Comparison of ENCODE assay signal across 14 cellular contexts in genomic region chr4:74919783-74920182, GRCh38. TPM values are rescaled to one million over a fixed set of nuclear protein-coding genes. Genes with fewer than 3 reads are reported as not detected.
DNase-seq lines count a peak whose midpoint lies in the region; ATAC-seq and TF ChIP-seq lines count a peak whose summit lies in the region.
"Had no signal": no experiment of that assay in that cellular context is flagged by ENCODE, and none has a peak within 500 bp of the region (broad histone marks: within the 10 kb centered on the region; RNA-seq: fewer than 3 reads in every experiment).

No MANE protein-coding gene starts in this region.

- no peak for TF ChIP-seq CTCF in BE2C (IDR thresholded peaks at IDR 0.05; ENCODE audit: low read depth, low read length)

- H3K4me3 ChIP-seq in endocrine pancreas (ENCODE audit: control insufficient read depth, insufficient read depth, low read length): peak overlapping the region; percentile 14
- H3K4me3 ChIP-seq in BE2C (ENCODE audit: low read depth, low read length): no peak overlapping the region
- H3K4me3 ChIP-seq: BLaER1 treated with 17β-estradiol and CSF1 and Interleukin-3, amounts not matched to agents 10 nM and 100 nM had no signal

- H3K9ac ChIP-seq in endocrine pancreas (ENCODE audit: control insufficient read depth, insufficient read depth, low read length): no peak overlapping the region
- H3K9ac ChIP-seq: BLaER1 treated with 17β-estradiol and CSF1 and Interleukin-3, amounts not matched to agents 10 nM and 100 nM had no signal

- H3K4me1 ChIP-seq in endocrine pancreas (ENCODE audit: control insufficient read depth, insufficient read depth, low read length) (peaks cover 8% of the 10 kb centered on the region), BE2C (no peaks in the 10 kb centered on the region)

- H3K36me3 ChIP-seq in endocrine pancreas (ENCODE audit: control insufficient read depth, insufficient read depth, low read length) (no peaks in the 10 kb centered on the region), BE2C (no peaks in the 10 kb centered on the region)
- H3K36me3 ChIP-seq: BLaER1 treated with 17β-estradiol and CSF1 and Interleukin-3, amounts not matched to agents 10 nM and 100 nM; WERI-Rb-1 had no signal

- peak; percentile 64 for ATAC-seq in GM18870 (IDR thresholded peaks at IDR 0.05; ENCODE audit: unreplicated experiment)
- peak; percentile 65 for ATAC-seq in GM21619 (IDR thresholded peaks at IDR 0.05; ENCODE audit: unreplicated experiment)
- peak; percentile 68 for ATAC-seq in HG03108 (IDR thresholded peaks at IDR 0.05; ENCODE audit: unreplicated experiment)
- ATAC-seq: left cardiac atrium had no signal

- DNase-seq in kidney tubule cell (ENCODE audit: low spot score) (no peak), NCI-H446 (lab: John Stamatoyannopoulos, UW) (no peak), NCI-H2196 treated with DMSO at 0.1 percent for 48 hours (lab: John Stamatoyannopoulos, UW; ENCODE audit: unreplicated experiment) (no peak), BE2C (no peak)
- DNase-seq: activated naive CD8-positive, alpha-beta T cell treated with anti-CD3 and anti-CD28 coated beads for 36 hours; EL; glutamatergic neuron; left cardiac atrium; WERI-Rb-1 had no signal

- H3K27me3 ChIP-seq in endocrine pancreas (ENCODE audit: control insufficient read depth, insufficient read depth, low read length): no peaks in the 10 kb centered on the region
- H3K27me3 ChIP-seq in BE2C: peaks cover 2% of the 10 kb centered on the region; the same call in 1 of the 2 replicates
- H3K27me3 ChIP-seq: BLaER1 treated with 17β-estradiol and CSF1 and Interleukin-3, amounts not matched to agents 10 nM and 100 nM had no signal

- H3K9me3 ChIP-seq in endocrine pancreas (ENCODE audit: control insufficient read depth, low read length) (no peaks in the 10 kb centered on the region), BE2C (no peaks in the 10 kb centered on the region)

RNA-seq across cellular contexts. Expression of gene PARM1, which starts 13.1 kb away (rescaled TPM):
- polyA plus RNA-seq in BE2C (2012; ENCODE audit: insufficient read depth, insufficient read length, low read depth): 1.4 TPM
